Comparison of ENCODE assay signal across 17 cellular contexts in genomic region chr5:137959488-137959887, GRCh38.
DNase-seq lines count a peak whose midpoint lies in the region; ATAC-seq and TF ChIP-seq lines count a peak whose summit lies in the region.
"Had no signal": no experiment of that assay in that cellular context is flagged by ENCODE, and none has a peak within 500 bp of the region (broad histone marks: within the 10 kb centered on the region; RNA-seq: fewer than 3 reads in every experiment).

No MANE protein-coding gene starts in this region.

- H3K27me3 Mint-ChIP-seq in T-helper 17 cell, result no peaks in the 10 kb centered on the region
- H3K27me3 Mint-ChIP-seq: CD4-positive, alpha-beta memory T cell had no signal

- no peak for TF ChIP-seq POLR2A in heart left ventricle (IDR thresholded peaks at IDR 0.05)

- H3K4me1 Mint-ChIP-seq in T-helper 17 cell, result peaks cover 10% of the 10 kb centered on the region

- H3K36me3 Mint-ChIP-seq in T-helper 17 cell (ENCODE audit: low read depth), result peaks cover 7% of the 10 kb centered on the region

- H3K4me3 ChIP-seq in heart left ventricle (no peak overlapping the region), right atrium auricular region (no peak overlapping the region), H7 (ENCODE audit: insufficient read depth, low read depth, low read length) (no peak overlapping the region)
- H3K4me3 ChIP-seq: A549 had no signal

- no peak overlapping the region for H3K4me3 Mint-ChIP-seq in T-helper 17 cell
- H3K4me3 Mint-ChIP-seq: CD4-positive, alpha-beta memory T cell; HFFc6 had no signal

- peaks cover 0 to 86% (median 58%) of the 10 kb centered on the region in 9 donors for H3K36me3 ChIP-seq in heart left ventricle
- peaks cover 14% of the 10 kb centered on the region for H3K36me3 ChIP-seq in right atrium auricular region
- H3K36me3 ChIP-seq in H7 (replicated peaks; ENCODE audit: control insufficient read depth, insufficient read depth, low read length), result peaks cover 2% of the 10 kb centered on the region; the same call in 1 of the 2 replicates

- 48 to 65% (median 58%) methylated on average over 4 of the region's 4 CpGs for WGBS in heart left ventricle, 4 donors

- DNase-seq in heart left ventricle, result no peak
- no peak for DNase-seq in right atrium auricular region (ENCODE audit: low spot score)
- DNase-seq in T-helper 17 cell, result no peak
- no peak for DNase-seq in left ventricle myocardium superior
- DNase-seq in superior temporal gyrus (ENCODE audit: extremely low spot score), result peak; percentile 29
- DNase-seq in effector CD4-positive, alpha-beta T cell, result no peak
- DNase-seq in H7, result no peak
- DNase-seq: BE2C; CD4-positive, alpha-beta memory T cell; COR-L47; DMS153; DMS79 treated with DMSO at 0.1 percent for 48 hours; EL; HCEC 1CT; HFFc6 had no signal

- H3K27ac Mint-ChIP-seq in T-helper 17 cell, result peak overlapping the region; percentile 19
- H3K27ac Mint-ChIP-seq: HFFc6 had no signal

- intact Hi-C loops in heart left ventricle (cut with DNase I), result no loop called here
- intact Hi-C loops in left ventricle myocardium superior (cut with micrococcal nuclease), result no loop called here

- ATAC-seq in heart left ventricle, result peak; percentile 21 to 63 (median 44)
- ATAC-seq in T-helper 17 cell, result no peak
- peak; percentile 49 for ATAC-seq in left ventricle myocardium superior
- ATAC-seq: A549 had no signal

- no peak for TF ChIP-seq CTCF in heart left ventricle (IDR thresholded peaks at IDR 0.05)
- TF ChIP-seq CTCF in right atrium auricular region (IDR thresholded peaks at IDR 0.05), result no peak

- H3K9me3 ChIP-seq in heart left ventricle, result no peaks in the 10 kb centered on the region
- H3K9me3 ChIP-seq in right atrium auricular region, result no peaks in the 10 kb centered on the region
- no peaks in the 10 kb centered on the region for H3K9me3 ChIP-seq in T-helper 17 cell (ENCODE audit: control insufficient read depth, low read length, poor library complexity, severe bottlenecking)
- H3K9me3 ChIP-seq: A549, BE2C had no signal

- H3K27ac ChIP-seq in heart left ventricle, result peak overlapping the region in 8 of 12 donors; percentile 7 to 55 (median 34)
- peak overlapping the region in 1 of 2 donors; percentile 49 for H3K27ac ChIP-seq in right atrium auricular region
- H3K27ac ChIP-seq: A549, C4-2B had no signal

- H3K4me1 ChIP-seq in heart left ventricle, result peaks cover 0 to 31% (median 3%) of the 10 kb centered on the region in 12 donors
- peaks cover 0 to 20% of the 10 kb centered on the region in 2 donors for H3K4me1 ChIP-seq in right atrium auricular region
- H3K4me1 ChIP-seq: BE2C had no signal

- no peaks in the 10 kb centered on the region for H3K27me3 ChIP-seq in heart left ventricle
- H3K27me3 ChIP-seq in right atrium auricular region, result no peaks in the 10 kb centered on the region
- H3K27me3 ChIP-seq in H7 (ENCODE audit: control insufficient read depth, insufficient read depth, low read length), result no peaks in the 10 kb centered on the region
- H3K27me3 ChIP-seq: BE2C had no signal
